In genomic region chr3:124731760-124732159, GRCh38 we compare ENCODE assay signal across 13 cellular contexts. TPM values are rescaled to one million over a fixed set of nuclear protein-coding genes. Genes with fewer than 3 reads are reported as not detected.
DNase-seq lines count a peak whose midpoint lies in the region; FAIRE-seq and TF ChIP-seq lines count a peak whose summit lies in the region.
"Had no signal": no experiment of that assay in that cellular context is flagged by ENCODE, and none has a peak within 500 bp of the region (broad histone marks: within the 10 kb centered on the region; RNA-seq: fewer than 3 reads in every experiment).

No MANE protein-coding gene starts in this region.

- H4K20me1 ChIP-seq in astrocyte (ENCODE audit: insufficient read depth, low read length) = no peaks in the 10 kb centered on the region

- H3K36me3 Mint-ChIP-seq in T-helper 2 cell treated with Interferon-gamma antibody and Interleukin-4, amounts not matched to agents 5 μg/mL and 100 μg/mL, for 36 hours (ENCODE audit: low read depth) = peaks cover 17% of the 10 kb centered on the region
- H3K36me3 Mint-ChIP-seq in astrocyte (ENCODE audit: low read depth, unreplicated experiment) (no peaks in the 10 kb centered on the region), osteocyte (ENCODE audit: unreplicated experiment) (peaks cover 3% of the 10 kb centered on the region)

- H3K4me3 Mint-ChIP-seq in T-helper 2 cell treated with Interferon-gamma antibody and Interleukin-4, amounts not matched to agents 5 μg/mL and 100 μg/mL, for 36 hours = peak overlapping the region; percentile 100
- H3K4me3 Mint-ChIP-seq in astrocyte (ENCODE audit: unreplicated experiment) = peak overlapping the region; percentile 99
- H3K4me3 Mint-ChIP-seq in osteocyte (ENCODE audit: unreplicated experiment) = peak overlapping the region; percentile 14

- H3K9me3 ChIP-seq in MG63 (no peaks in the 10 kb centered on the region), astrocyte (ENCODE audit: insufficient read depth, low read depth, low read length) (no peaks in the 10 kb centered on the region)
- H3K9me3 ChIP-seq: neutrophil, tibial artery had no signal

- H3K27me3 ChIP-seq in MG63 (no peaks in the 10 kb centered on the region), astrocyte (ENCODE audit: insufficient read depth, low read length) (no peaks in the 10 kb centered on the region), brain microvascular endothelial cell (replicated peaks) (no peaks in the 10 kb centered on the region)
- H3K27me3 ChIP-seq: tibial artery had no signal

- no peak for TF ChIP-seq CTCF in astrocyte (IDR thresholded peaks at IDR 0.05; ENCODE audit: insufficient read depth, low read depth, low read length)
- no peak for TF ChIP-seq CTCF in osteocyte (IDR thresholded peaks at IDR 0.05)
- TF ChIP-seq CTCF in brain microvascular endothelial cell (IDR thresholded peaks at IDR 0.05; ENCODE audit: low read depth, low read length, missing control alignments) = no peak

- peak overlapping the region; percentile 21 for H3K27ac Mint-ChIP-seq in T-helper 2 cell treated with Interferon-gamma antibody and Interleukin-4, amounts not matched to agents 5 μg/mL and 100 μg/mL, for 36 hours
- H3K27ac Mint-ChIP-seq in astrocyte (ENCODE audit: unreplicated experiment) (no peak overlapping the region), osteocyte (ENCODE audit: unreplicated experiment) (no peak overlapping the region)

- in situ Hi-C loops in brain microvascular endothelial cell (cut with HindIII; ENCODE audit: low pct_ligation_motif_present, low sequenced_read_pairs) = no loop called here

- FAIRE-seq in astrocyte (lab: Jason Lieb, UNC) = no peak
- FAIRE-seq: endometrium had no signal

- peak overlapping the region; percentile 91 for H3K4me2 ChIP-seq in astrocyte (ENCODE audit: low read length)

- H3K27ac ChIP-seq in astrocyte (ENCODE audit: low read depth, low read length) (no peak overlapping the region), brain microvascular endothelial cell (no peak overlapping the region)
- H3K27ac ChIP-seq: neutrophil, tibial artery had no signal

- H3K36me3 ChIP-seq in MG63 = peaks cover 36% of the 10 kb centered on the region
- H3K36me3 ChIP-seq in astrocyte (ENCODE audit: insufficient read depth, low read length) = peaks cover 6% of the 10 kb centered on the region
- no peaks in the 10 kb centered on the region for H3K36me3 ChIP-seq in brain microvascular endothelial cell (replicated peaks)
- H3K36me3 ChIP-seq: neutrophil had no signal

- peaks cover 15% of the 10 kb centered on the region for H3K27me3 Mint-ChIP-seq in T-helper 2 cell treated with Interferon-gamma antibody and Interleukin-4, amounts not matched to agents 5 μg/mL and 100 μg/mL, for 36 hours (ENCODE audit: low read depth)
- H3K27me3 Mint-ChIP-seq in astrocyte (ENCODE audit: low read depth, unreplicated experiment) = no peaks in the 10 kb centered on the region
- H3K27me3 Mint-ChIP-seq in osteocyte (ENCODE audit: unreplicated experiment) = peaks cover 2% of the 10 kb centered on the region

- peaks cover 27% of the 10 kb centered on the region for H3K4me1 Mint-ChIP-seq in T-helper 2 cell treated with Interferon-gamma antibody and Interleukin-4, amounts not matched to agents 5 μg/mL and 100 μg/mL, for 36 hours (ENCODE audit: low read depth)
- peaks cover 4% of the 10 kb centered on the region for H3K4me1 Mint-ChIP-seq in astrocyte (ENCODE audit: low read depth, unreplicated experiment)
- H3K4me1 Mint-ChIP-seq in osteocyte (ENCODE audit: unreplicated experiment) = peaks cover 29% of the 10 kb centered on the region

- H3K9ac ChIP-seq in astrocyte (ENCODE audit: low read length) = no peak overlapping the region

- no peak overlapping the region for H2AFZ ChIP-seq in astrocyte (ENCODE audit: low read depth, low read length)

- no peak for DNase-seq in T-helper 2 cell treated with Interferon-gamma antibody and Interleukin-4, amounts not matched to agents 5 μg/mL and 100 μg/mL, for 36 hours (ENCODE audit: low spot score)
- DNase-seq in T-helper 2 cell = no peak
- no peak for DNase-seq in MG63
- DNase-seq in astrocyte (ENCODE audit: low read depth) = no peak
- DNase-seq in osteocyte (ENCODE audit: extremely low spot score, unreplicated experiment) = no peak
- DNase-seq in brain microvascular endothelial cell = no peak
- no peak for DNase-seq in GDM1 (lab: John Stamatoyannopoulos, UW)
- no peak for DNase-seq in 8988T
- DNase-seq: NCI-H526; stimulated activated CD4-positive, alpha-beta T cell treated with anti-CD3 and anti-CD28 coated beads, Interleukin-4, amount 100 ng/mL, for 24 hours; tibial artery had no signal

- peaks cover 7% of the 10 kb centered on the region for H3K9me3 Mint-ChIP-seq in T-helper 2 cell treated with Interferon-gamma antibody and Interleukin-4, amounts not matched to agents 5 μg/mL and 100 μg/mL, for 36 hours
- H3K9me3 Mint-ChIP-seq in astrocyte (ENCODE audit: unreplicated experiment) (no peaks in the 10 kb centered on the region), osteocyte (ENCODE audit: unreplicated experiment) (no peaks in the 10 kb centered on the region)

- H3K4me1 ChIP-seq in astrocyte (ENCODE audit: insufficient read depth, low read length) = peaks cover 10% of the 10 kb centered on the region

- peaks cover 60% of the 10 kb centered on the region for H3K79me2 ChIP-seq in astrocyte (ENCODE audit: insufficient read depth, low read length)

- H3K4me3 ChIP-seq in MG63 (peak overlapping the region; percentile 78), astrocyte (ENCODE audit: insufficient read depth, low read depth, low read length) (no peak overlapping the region), brain microvascular endothelial cell (ENCODE audit: low read depth, low read length) (no peak overlapping the region)

RNA-seq across cellular contexts. Expression of gene UMPS, which starts 1.5 kb away (rescaled TPM):
- total RNA-seq in MG63 (2014; rRNA removed; shearing (Covaris generic); ENCODE audit: low replicate concordance) = 50.0 and 56.7 TPM in 2 replicates
- total RNA-seq in astrocyte = 25.4 and 38.3 TPM in 2 replicates
- 23.5 and 32.1 TPM in 2 replicates for total RNA-seq in osteocyte

Comparison
In these comparisons a context has a peak if more than half of its experiments do, and no peak if none do; other contexts are left out.
1. H3K4me3 Mint-ChIP-seq: peak in every context shown above with its lines; median percentile 100 in T-helper 2 cell treated with Interferon-gamma antibody and Interleukin-4, amounts not matched to agents 5 μg/mL and 100 μg/mL, for 36 hours; 99 in astrocyte; 14 in osteocyte.